ENCODE assay signal across 9 cellular contexts in the genomic region with DNA sequence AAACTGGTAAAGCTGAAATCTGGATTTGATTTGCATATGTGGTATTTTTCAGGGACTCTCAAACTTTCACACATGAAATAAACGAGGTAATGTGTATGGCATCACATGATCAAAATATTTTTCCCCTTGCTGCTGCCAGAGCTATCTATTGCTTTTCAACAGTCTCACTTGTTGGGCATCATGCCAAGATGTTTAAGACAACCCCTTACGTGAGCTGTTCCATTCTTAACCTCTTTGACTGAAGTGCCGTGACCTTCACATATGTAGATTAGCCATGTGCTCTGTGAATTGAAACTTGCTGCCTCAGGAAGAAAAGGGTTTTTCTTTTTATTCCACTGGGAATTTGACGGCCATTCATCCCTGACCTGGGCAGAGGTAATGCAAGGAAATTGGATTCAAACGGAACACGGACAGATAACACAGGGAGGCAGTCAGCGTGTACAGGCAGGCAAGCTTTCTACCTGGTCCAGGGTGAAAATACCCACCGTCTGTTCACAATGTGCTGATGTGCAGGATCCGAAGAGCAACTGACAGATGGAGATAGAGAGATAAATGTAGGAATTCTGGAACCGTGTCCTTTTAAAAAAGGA. TPM values are rescaled to one million over a fixed set of nuclear protein-coding genes. Genes with fewer than 3 reads are reported as not detected.
DNase-seq lines count a peak whose midpoint lies in the region; ATAC-seq and TF ChIP-seq lines count a peak whose summit lies in the region.
"Had no signal": no experiment of that assay in that cellular context is flagged by ENCODE, and none has a peak within 500 bp of the region (broad histone marks: within the 10 kb centered on the region; RNA-seq: fewer than 3 reads in every experiment).

No MANE protein-coding gene starts in this region.

- ATAC-seq in CD8-positive, alpha-beta T cell: peak; percentile 94
- ATAC-seq in GM19035 (IDR thresholded peaks at IDR 0.05; ENCODE audit: unreplicated experiment) (peak; percentile 54), HG03342 (IDR thresholded peaks at IDR 0.05; ENCODE audit: unreplicated experiment) (peak; percentile 65), HG03097 (IDR thresholded peaks at IDR 0.05; ENCODE audit: low FRiP score, unreplicated experiment) (no peak)
- ATAC-seq: HCT116 had no signal

- no peaks in the 10 kb centered on the region for H3K9me3 ChIP-seq in CD8-positive, alpha-beta T cell (ENCODE audit: low read length)

- no peaks in the 10 kb centered on the region for H3K36me3 ChIP-seq in CD8-positive, alpha-beta T cell (ENCODE audit: insufficient read depth, low read length)

- no peak overlapping the region for H3K27ac ChIP-seq in CD8-positive, alpha-beta T cell (ENCODE audit: low read depth, low read length)

- CTCF ChIA-PET in CD8-positive, alpha-beta T cell (lab: Charles Lee): interaction anchor here (1.1 kb wide), 1 partner anchor 144 kb away, joined by 3 read pairs; no protein-coding TSS in a partner anchor

- peaks cover 93% of the 10 kb centered on the region for H3K4me1 Mint-ChIP-seq in CD8-positive, alpha-beta T cell (ENCODE audit: low read depth)
- H3K4me1 Mint-ChIP-seq in endothelial cell (ENCODE audit: unreplicated experiment): peaks cover 46% of the 10 kb centered on the region

- peaks cover 7% of the 10 kb centered on the region for H3K36me3 Mint-ChIP-seq in CD8-positive, alpha-beta T cell
- H3K36me3 Mint-ChIP-seq in endothelial cell (ENCODE audit: low read depth, unreplicated experiment): peaks cover 4% of the 10 kb centered on the region

- peaks cover 72% of the 10 kb centered on the region for H3K4me1 ChIP-seq in CD8-positive, alpha-beta T cell (ENCODE audit: insufficient read depth, low read length)

- H3K4me3 ChIP-seq in CD8-positive, alpha-beta T cell (ENCODE audit: low read depth, low read length): no peak overlapping the region

- H3K4me3 Mint-ChIP-seq in CD8-positive, alpha-beta T cell: peak overlapping the region; percentile 23
- H3K4me3 Mint-ChIP-seq in endothelial cell (ENCODE audit: unreplicated experiment): no peak overlapping the region

- intact Hi-C loops in CD8-positive, alpha-beta T cell (cut with DNase I, micrococcal nuclease): loop anchor here in 1 of 2 experiments (1.0 kb wide), 1 partner anchor 8 kb away; no protein-coding TSS in a partner anchor

- H3K27ac Mint-ChIP-seq in CD8-positive, alpha-beta T cell: peak overlapping the region; percentile 22
- H3K27ac Mint-ChIP-seq in endothelial cell (ENCODE audit: unreplicated experiment): peak overlapping the region; percentile 32

- H3K9me3 Mint-ChIP-seq in CD8-positive, alpha-beta T cell: no peaks in the 10 kb centered on the region
- H3K9me3 Mint-ChIP-seq in endothelial cell (ENCODE audit: unreplicated experiment): no peaks in the 10 kb centered on the region

- no peaks in the 10 kb centered on the region for H3K27me3 Mint-ChIP-seq in CD8-positive, alpha-beta T cell (ENCODE audit: low read depth)
- H3K27me3 Mint-ChIP-seq in endothelial cell (ENCODE audit: unreplicated experiment): peaks cover 5% of the 10 kb centered on the region

- DNase-seq in CD8-positive, alpha-beta T cell: peak in 2 of 7 experiments; percentile 29 to 37
- DNase-seq in NCI-H748 (lab: John Stamatoyannopoulos, UW; ENCODE audit: unreplicated experiment): peak; percentile 88
- no peak for DNase-seq in endothelial cell (ENCODE audit: low spot score)
- DNase-seq in retina: peak; percentile 51
- no peak for DNase-seq in NK-92 (lab: John Stamatoyannopoulos, UW; ENCODE audit: unreplicated experiment)

- POLR2A ChIA-PET in CD8-positive, alpha-beta T cell (lab: Charles Lee): interaction anchor here (0.9 to 1.2 kb wide), 3 partner anchors 12 to 28 kb away, joined by 3 read pairs; no protein-coding TSS in a partner anchor

- no peak for TF ChIP-seq CTCF in CD8-positive, alpha-beta T cell (IDR thresholded peaks at IDR 0.05)
- no peak for TF ChIP-seq CTCF in endothelial cell (IDR thresholded peaks at IDR 0.05; ENCODE audit: unreplicated experiment)

- H3K27me3 ChIP-seq in CD8-positive, alpha-beta T cell (ENCODE audit: insufficient read depth, low read length): no peaks in the 10 kb centered on the region

RNA-seq across cellular contexts. Expression of a gene that starts 14.2 kb away (rescaled TPM):
- total RNA-seq in CD8-positive, alpha-beta T cell: 100 to 1,000 TPM in 1 of 2 experiments, 10 to 100 TPM in 1; 98.4 to 111 TPM
- total RNA-seq in endothelial cell (ENCODE audit: unreplicated experiment): 104 TPM

Comparison
In these comparisons a context has a peak if more than half of its experiments do, and no peak if none do; other contexts are left out.
1. DNase-seq: peak in NCI-H748 (single experiment) and retina (single experiment); none in endothelial cell (single experiment) and NK-92 (single experiment).